7 cellular contexts compared by ENCODE assay signal in the genomic region with DNA sequence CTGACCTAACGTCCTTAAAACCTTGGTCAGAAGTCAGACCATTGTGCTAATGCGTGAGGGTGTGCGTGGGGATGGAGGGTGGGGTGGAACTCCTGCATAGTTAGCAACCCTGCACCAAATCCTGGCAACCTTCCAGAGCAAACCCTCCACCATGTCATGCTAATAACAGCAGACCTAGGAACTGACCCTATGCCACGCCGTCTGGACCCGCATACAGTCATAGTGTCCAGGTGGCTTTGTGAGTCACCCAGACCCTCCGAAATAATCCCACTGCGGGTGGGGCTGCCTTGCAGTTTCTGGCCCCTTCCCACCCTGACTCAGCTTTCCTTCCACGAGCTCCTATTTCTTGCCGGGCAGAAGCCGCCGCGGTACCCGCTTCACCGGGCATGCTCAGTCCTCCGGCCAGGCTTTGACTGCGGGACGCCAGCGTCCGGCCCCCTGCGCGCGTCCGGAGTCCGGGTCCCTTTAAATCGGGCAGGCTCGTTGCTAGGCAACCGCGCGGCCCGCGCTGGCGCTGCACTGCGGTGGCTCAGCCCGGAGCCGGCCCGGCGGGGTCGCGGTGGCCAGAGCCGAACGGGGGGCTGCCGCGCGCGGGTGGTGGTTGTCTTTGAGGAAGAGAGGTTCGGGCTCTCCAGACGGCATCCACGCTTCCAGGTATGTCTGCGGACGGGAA. TPM values are rescaled to one million over a fixed set of nuclear protein-coding genes. Genes with fewer than 3 reads are reported as not detected.
A peak's percentile ranks its signal among the peaks of the same experiment; 100 is the strongest.
DNase-seq lines count a peak whose midpoint lies in the region; ATAC-seq and TF ChIP-seq lines count a peak whose summit lies in the region.

Gene CCDC160, plus strand, starts transcription at position 493 of the 673 bp plus-strand sequence. CDS start 7,619 bp downstream, outside the sequence.

- no peak for TF ChIP-seq POLR2A in gastrocnemius medialis (IDR thresholded peaks at IDR 0.05)

- DNase-seq in GM13977 (ENCODE audit: low spot score) = peak; percentile 29
- DNase-seq in anterior cingulate cortex (lab: John Stamatoyannopoulos, UW) = peak in 54 of 58 donors; percentile 0 to 68 (median 31)
- DNase-seq in gastrocnemius medialis = peak in 1 of 2 donors; percentile 14
- no peak for DNase-seq in inferior parietal cortex (ENCODE audit: extremely low spot score)
- DNase-seq in ureter (ENCODE audit: low spot score) = no peak

- no peak within 1 kb of the TSS for H3K27ac ChIP-seq in gastrocnemius medialis

- H3K36me3 ChIP-seq in gastrocnemius medialis = no peaks in the 10 kb centered on the region

- in situ Hi-C loops in GM13977 (cut with MboI; ENCODE audit: low pct_unique_long_range_greater_than_20kb, low sequenced_read_pairs, unreplicated experiment) = no loop called here
- in situ Hi-C loops in gastrocnemius medialis (cut with MboI; ENCODE audit: low sequenced_read_pairs in 4 of 4) = no loop called here

- no peaks in the 10 kb centered on the region for H3K4me1 ChIP-seq in gastrocnemius medialis

- H3K4me3 ChIP-seq in iPS-11a (ENCODE audit: low read depth, low read length) (peak within 1 kb of the TSS; percentile 30), gastrocnemius medialis (peak within 1 kb of the TSS; percentile 43 to 55 (median 48))

- no peaks in the 10 kb centered on the region for H3K27me3 ChIP-seq in gastrocnemius medialis

- peak; percentile 72 for ATAC-seq in HG03432 (IDR thresholded peaks at IDR 0.05; ENCODE audit: unreplicated experiment)
- no peak for ATAC-seq in gastrocnemius medialis

- TF ChIP-seq CTCF in GM13977 (IDR thresholded peaks at IDR 0.05; ENCODE audit: extremely low read depth, insufficient read depth, missing control alignments) = no peak
- no peak for TF ChIP-seq CTCF in gastrocnemius medialis (IDR thresholded peaks at IDR 0.05 in 4 of 5, conservative IDR thresholded peaks at IDR 0.05 in 1 of 5)

- intact Hi-C loops in gastrocnemius medialis (cut with DNase I; ENCODE audit: low total_unique reads) = no loop called here

- H3K9me3 ChIP-seq in gastrocnemius medialis = no peaks in the 10 kb centered on the region

RNA-seq across cellular contexts. Expression of gene CCDC160, which starts in this region (rescaled TPM):
- total RNA-seq in gastrocnemius medialis (1 to 10 TPM in 1 of 4 donors, under 1 TPM in 1, not detected in 2; 0.20 to 1.2 TPM), ureter (1.3 TPM)

Comparison
In these comparisons a context has a peak if more than half of its experiments do, and no peak if none do; other contexts are left out.
1. DNase-seq: peak in GM13977 (single experiment) and anterior cingulate cortex (54 of 58); none in inferior parietal cortex (single experiment) and ureter (single experiment).